In genomic region chr6:30591008-30591407, GRCh38 we compare ENCODE assay signal across 12 cellular contexts. TPM values are rescaled to one million over a fixed set of nuclear protein-coding genes. Genes with fewer than 3 reads are reported as not detected.
DNase-seq lines count a peak whose midpoint lies in the region; ATAC-seq and TF ChIP-seq lines count a peak whose summit lies in the region.
"Had no signal": no experiment of that assay in that cellular context is flagged by ENCODE, and none has a peak within 500 bp of the region (broad histone marks: within the 10 kb centered on the region; RNA-seq: fewer than 3 reads in every experiment).

No MANE protein-coding gene starts in this region.

- no peak for TF ChIP-seq POLR2A in sigmoid colon (IDR thresholded peaks at IDR 0.05)

- H3K9me3 ChIP-seq in fibroblast of lung (ENCODE audit: control insufficient read depth, insufficient read depth, low read depth, low read length) (no peaks in the 10 kb centered on the region), sigmoid colon (no peaks in the 10 kb centered on the region)

- POLR2A ChIA-PET in RWPE1 (lab: Yijun Ruan, JAX; ENCODE audit: low non-redundant PET) = interaction anchor here (0.6 to 0.7 kb wide), 3 partner anchors 10 to 42 kb away, joined by 3 to 5 read pairs (median 4); no protein-coding TSS in a partner anchor

- H3K36me3 ChIP-seq in fibroblast of lung (ENCODE audit: control insufficient read depth, insufficient read depth, low read length) (peaks cover 19% of the 10 kb centered on the region), sigmoid colon (peaks cover 28 to 81% (median 54%) of the 10 kb centered on the region in 4 donors)

- peaks cover 27% of the 10 kb centered on the region for H3K4me1 Mint-ChIP-seq in Calu3 (ENCODE audit: low read depth, unreplicated experiment)

- H3K27me3 ChIP-seq in fibroblast of lung (ENCODE audit: control insufficient read depth, insufficient read depth, low read length) (no peaks in the 10 kb centered on the region), sigmoid colon (no peaks in the 10 kb centered on the region)

- H3K4me3 Mint-ChIP-seq in Calu3 (ENCODE audit: low read depth, unreplicated experiment) = no peak overlapping the region

- peak; percentile 55 for DNase-seq in Calu3
- DNase-seq in RWPE1 (ENCODE audit: low spot score) = peak; percentile 83
- peak; percentile 56 to 67 for DNase-seq in fibroblast of lung (ENCODE audit: low read depth in 2 of 2)
- DNase-seq in sigmoid colon = no peak
- no peak for DNase-seq in CD1c-positive myeloid dendritic cell (ENCODE audit: extremely low spot score)
- DNase-seq in amygdala (lab: John Stamatoyannopoulos, UW) = no peak
- DNase-seq: activated CD8-positive, alpha-beta memory T cell treated with anti-CD3 and anti-CD28 coated beads, Interleukin-2, amount 50 U/mL, for 48 hours; effector CD4-positive, alpha-beta T cell; kidney glomerular epithelial cell; right cardiac atrium had no signal

- TF ChIP-seq EP300 in sigmoid colon (IDR thresholded peaks at IDR 0.05) = no peak

- 32 to 61% methylated on average over 1 of the region's 1 CpG for WGBS in sigmoid colon, 2 donors

- no peaks in the 10 kb centered on the region for H4K20me1 ChIP-seq in fibroblast of lung (ENCODE audit: control insufficient read depth, extremely low read depth, insufficient read depth, low read length)

- ATAC-seq in HG02973 (IDR thresholded peaks at IDR 0.05; ENCODE audit: unreplicated experiment) = no peak
- no peak for ATAC-seq in GM18907 (IDR thresholded peaks at IDR 0.05; ENCODE audit: unreplicated experiment)
- ATAC-seq: right cardiac atrium had no signal

- peaks cover 9% of the 10 kb centered on the region for H3K4me1 ChIP-seq in fibroblast of lung (ENCODE audit: control insufficient read depth, extremely low read depth, insufficient read depth, low read length)
- H3K4me1 ChIP-seq in sigmoid colon = no peaks in the 10 kb centered on the region

- no peak overlapping the region for H3K4me2 ChIP-seq in fibroblast of lung (ENCODE audit: extremely low read depth, insufficient read depth, low read length)

- H3K27me3 Mint-ChIP-seq in Calu3 (ENCODE audit: unreplicated experiment) = no peaks in the 10 kb centered on the region

- TF ChIP-seq CTCF in Calu3 (IDR thresholded peaks at IDR 0.05; ENCODE audit: unreplicated experiment) (no peak), RWPE1 (conservative IDR thresholded peaks at IDR 0.05; ENCODE audit: low read depth) (no peak), fibroblast of lung (conservative IDR thresholded peaks at IDR 0.05 in 1 of 2, IDR thresholded peaks at IDR 0.05 in 1 of 2; ENCODE audit: low read depth in 1 of 2, low read length in 2 of 2) (no peak), sigmoid colon (IDR thresholded peaks at IDR 0.05) (no peak)

- H3K36me3 Mint-ChIP-seq in Calu3 (ENCODE audit: insufficient read depth, unreplicated experiment) = peaks cover 89% of the 10 kb centered on the region

- H3K27ac ChIP-seq in RWPE1 = peak overlapping the region; percentile 62
- peak overlapping the region; percentile 79 for H3K27ac ChIP-seq in fibroblast of lung (ENCODE audit: insufficient read depth, low read length)
- peak overlapping the region in 3 of 4 donors; percentile 18 to 55 (median 23) for H3K27ac ChIP-seq in sigmoid colon

- H3K4me3 ChIP-seq in fibroblast of lung (replicated peaks in 1 of 4; ENCODE audit: control extremely low read depth in 1 of 4, insufficient read depth in 1 of 4, low read depth in 3 of 4, low read length in 4 of 4) (no peak overlapping the region), sigmoid colon (no peak overlapping the region)

- no peak overlapping the region for H3K9ac ChIP-seq in fibroblast of lung (ENCODE audit: insufficient read depth, low read length)

- CTCF ChIA-PET in Calu3 (lab: Charles Lee) = interaction anchor here (0.7 to 0.9 kb wide), 2 partner anchors 24 to 34 kb away, joined by 4 to 6 read pairs; partner anchors contain the start of gene PRR3
- CTCF ChIA-PET in RWPE1 (lab: Yijun Ruan, JAX) = interaction anchor here (1.1 to 1.2 kb wide), 2 partner anchors 49 to 109 kb away, joined by 5 read pairs; no protein-coding TSS in a partner anchor

- no peaks in the 10 kb centered on the region for H3K79me2 ChIP-seq in fibroblast of lung (ENCODE audit: control insufficient read depth, insufficient read depth, low read length)

- intact Hi-C loops in Calu3 (cut with micrococcal nuclease; ENCODE audit: unreplicated experiment) = no loop called here
- intact Hi-C loops in sigmoid colon (cut with DNase I) = no loop called here

- H3K9me3 Mint-ChIP-seq in Calu3 (ENCODE audit: low read depth, unreplicated experiment) = no peaks in the 10 kb centered on the region

- H3K27ac Mint-ChIP-seq in Calu3 (ENCODE audit: unreplicated experiment) = peak overlapping the region; percentile 62

- H2AFZ ChIP-seq in fibroblast of lung (ENCODE audit: low read length) = no peak overlapping the region

- no TSS peak for BruUV-seq in Calu3 (replicated peaks; lab: Mats Ljungman, UMichigan)

RNA-seq across cellular contexts. Expression of gene ABCF1, which starts 19.8 kb away (rescaled TPM):
- total RNA-seq in Calu3 (2022) = 88.3 and 92.4 TPM in 2 replicates
- total RNA-seq in fibroblast of lung = 35.5 and 37.2 TPM in 2 replicates
- 49.2 and 62.6 TPM in 2 replicates for polyA plus RNA-seq in fibroblast of lung
- 74.7 and 79.2 TPM in 2 replicates for polyA plus RNA-seq in fibroblast of lung (2012)
- polyA minus RNA-seq in fibroblast of lung (ENCODE audit: low replicate concordance) = 81.9 and 133 TPM in 2 replicates
- 10 to 100 TPM; 26.9 to 38.8 (median 33.6) TPM for total RNA-seq in sigmoid colon
- 10 to 100 TPM; 17.4 to 46.7 (median 25.4) TPM for polyA plus RNA-seq in sigmoid colon

RNA-seq across cellular contexts. Expression of gene PPP1R10, which starts 26.0 kb away (rescaled TPM):
- total RNA-seq in Calu3 (2022) (119 and 134 TPM in 2 replicates), fibroblast of lung (18.2 and 28.2 TPM in 2 replicates), sigmoid colon (10 to 100 TPM; 18.5 to 30.2 (median 28.3) TPM)
- polyA plus RNA-seq in fibroblast of lung (25.2 and 35.5 TPM in 2 replicates), sigmoid colon (10 to 100 TPM; 13.8 to 30.6 (median 18.7) TPM)
- polyA plus RNA-seq in fibroblast of lung (2012) = 23.7 and 25.5 TPM in 2 replicates
- polyA minus RNA-seq in fibroblast of lung (ENCODE audit: low replicate concordance) = 41.8 and 43.9 TPM in 2 replicates

RNA-seq across cellular contexts. Expression of gene MRPS18B, which starts 26.6 kb away (rescaled TPM):
- total RNA-seq in Calu3 (2022) = 103 and 107 TPM in 2 replicates
- total RNA-seq in fibroblast of lung = 76.8 and 85.5 TPM in 2 replicates
- 53.1 and 79.5 TPM in 2 replicates for polyA plus RNA-seq in fibroblast of lung
- polyA plus RNA-seq in fibroblast of lung (2012) = 43.1 and 62.7 TPM in 2 replicates
- 51.0 and 75.7 TPM in 2 replicates for polyA minus RNA-seq in fibroblast of lung (ENCODE audit: low replicate concordance)
- 10 to 100 TPM; 36.3 to 58.9 (median 48.4) TPM for total RNA-seq in sigmoid colon
- 10 to 100 TPM; 74.5 to 81.2 (median 78.6) TPM for polyA plus RNA-seq in sigmoid colon

RNA-seq across cellular contexts. Expression of gene PRR3, which starts 33.9 kb away (rescaled TPM):
- 21.0 and 21.5 TPM in 2 replicates for total RNA-seq in Calu3 (2022)
- total RNA-seq in fibroblast of lung = 5.1 and 6.6 TPM in 2 replicates
- polyA plus RNA-seq in fibroblast of lung = 19.0 and 23.2 TPM in 2 replicates
- 11.1 and 12.7 TPM in 2 replicates for polyA plus RNA-seq in fibroblast of lung (2012)
- polyA minus RNA-seq in fibroblast of lung (ENCODE audit: low replicate concordance) = 29.1 and 35.8 TPM in 2 replicates
- total RNA-seq in sigmoid colon = 10 to 100 TPM in 1 of 4 donors, 1 to 10 TPM in 3; 3.7 to 21.1 (median 4.6) TPM
- polyA plus RNA-seq in sigmoid colon = 1 to 10 TPM; 2.8 to 7.6 (median 3.0) TPM

RNA-seq across cellular contexts. Expression of gene GNL1, which starts 34.7 kb away (rescaled TPM):
- total RNA-seq in Calu3 (2022) = 68.4 and 81.3 TPM in 2 replicates
- total RNA-seq in fibroblast of lung = 50.1 and 67.0 TPM in 2 replicates
- polyA plus RNA-seq in fibroblast of lung = 33.4 and 35.2 TPM in 2 replicates
- 57.9 and 66.9 TPM in 2 replicates for polyA plus RNA-seq in fibroblast of lung (2012)
- polyA minus RNA-seq in fibroblast of lung (ENCODE audit: low replicate concordance) = 67.2 and 135 TPM in 2 replicates
- total RNA-seq in sigmoid colon = 10 to 100 TPM; 31.6 to 36.3 (median 33.7) TPM
- polyA plus RNA-seq in sigmoid colon = 10 to 100 TPM; 27.7 to 50.6 (median 43.2) TPM

Comparison
In these comparisons a context has a peak if more than half of its experiments do, and no peak if none do; other contexts are left out.
1. DNase-seq: peak in Calu3 (single experiment), RWPE1 (single experiment) and fibroblast of lung (2 of 2); none in sigmoid colon (single experiment), CD1c-positive myeloid dendritic cell (single experiment) and amygdala (0 of 56).
2. H3K27ac ChIP-seq: peak in every context shown above with its lines; median percentile 79 in fibroblast of lung; 62 in RWPE1; 23 in sigmoid colon.